Comparison of ENCODE assay signal across 8 cellular contexts in genomic region chr21:44911384-44912157, GRCh38. TPM values are rescaled to one million over a fixed set of nuclear protein-coding genes. Genes with fewer than 3 reads are reported as not detected.
DNase-seq lines count a peak whose midpoint lies in the region; ATAC-seq and TF ChIP-seq lines count a peak whose summit lies in the region.

No MANE protein-coding gene starts in this region.

- peak overlapping the region; percentile 57 for H3K27ac Mint-ChIP-seq in activated B cell treated with CpG ODN at 0.5 μM for 24 hours
- H3K27ac Mint-ChIP-seq in dendritic cell treated with granulocyte-macrophage colony-stimulating factor and Interleukin-4, amounts not matched to agents 40 ng/mL and 50 ng/mL, for 4 days = peak overlapping the region; percentile 79

- no peaks in the 10 kb centered on the region for H3K9me3 Mint-ChIP-seq in activated B cell treated with CpG ODN at 0.5 μM for 24 hours
- no peaks in the 10 kb centered on the region for H3K9me3 Mint-ChIP-seq in dendritic cell treated with granulocyte-macrophage colony-stimulating factor and Interleukin-4, amounts not matched to agents 40 ng/mL and 50 ng/mL, for 4 days

- H3K36me3 Mint-ChIP-seq in activated B cell treated with CpG ODN at 0.5 μM for 24 hours (ENCODE audit: low read depth) = peaks cover 19% of the 10 kb centered on the region
- peaks cover 93% of the 10 kb centered on the region for H3K36me3 Mint-ChIP-seq in dendritic cell treated with granulocyte-macrophage colony-stimulating factor and Interleukin-4, amounts not matched to agents 40 ng/mL and 50 ng/mL, for 4 days (ENCODE audit: low read depth)

- no peak overlapping the region for H3K4me3 ChIP-seq in MM.1S (ENCODE audit: low read length)

- no peak overlapping the region for H3K27ac ChIP-seq in MM.1S (ENCODE audit: low read length)

- CTCF ChIA-PET in activated B cell treated with CpG ODN at 0.5 μM for 24 hours (lab: Charles Lee) = interaction anchor here (0.7 to 1.7 kb wide), 5 partner anchors 17 to 118 kb away, joined by 3 to 9 read pairs (median 3); no protein-coding TSS in a partner anchor

- H3K4me1 ChIP-seq in MM.1S (ENCODE audit: low read length) = no peaks in the 10 kb centered on the region

- no peaks in the 10 kb centered on the region for H3K36me3 ChIP-seq in MM.1S (replicated peaks; ENCODE audit: insufficient read depth, low read length)

- H3K9me3 ChIP-seq in MM.1S (replicated peaks; ENCODE audit: insufficient read depth, low read length) = no peaks in the 10 kb centered on the region

- no peaks in the 10 kb centered on the region for H3F3A ChIP-seq in MM.1S (ENCODE audit: insufficient read depth, low read length)

- no peaks in the 10 kb centered on the region for H3K79me2 ChIP-seq in MM.1S (ENCODE audit: low read length)

- no peak overlapping the region for H2AFZ ChIP-seq in MM.1S (ENCODE audit: low read length)

- peaks cover 94% of the 10 kb centered on the region for H3K27me3 ChIP-seq in MM.1S (replicated peaks; ENCODE audit: insufficient read depth, low read length)

- H3K4me2 ChIP-seq in MM.1S (ENCODE audit: low read depth, low read length) = no peak overlapping the region

- POLR2A ChIA-PET in activated B cell treated with CpG ODN at 0.5 μM for 24 hours (lab: Charles Lee) = interaction anchor here (0.6 to 5.2 kb wide), 5 partner anchors 9 to 36 kb away, joined by 3 to 63 read pairs (median 5); partner anchors contain the start of genes ITGB2 and SLX9

- H3K9me2 ChIP-seq in MM.1S (replicated peaks; ENCODE audit: insufficient read depth, low read length) = no peaks in the 10 kb centered on the region

- intact Hi-C loops in activated B cell treated with CpG ODN at 0.5 μM for 24 hours (cut with micrococcal nuclease) = loop anchor here (1.0 to 2.0 kb wide), 2 partner anchors 9 to 15 kb away; partner anchors contain the start of gene ITGB2
- intact Hi-C loops in dendritic cell treated with granulocyte-macrophage colony-stimulating factor and Interleukin-4, amounts not matched to agents 40 ng/mL and 50 ng/mL, for 4 days (cut with micrococcal nuclease) = loop anchor here (5.0 kb wide), 1 partner anchor 109 kb away; the partner anchor contains the start of gene UBE2G2

- no peaks in the 10 kb centered on the region; the same call in 1 of the 2 replicates for H4K20me1 ChIP-seq in MM.1S (ENCODE audit: insufficient read depth, low read length)

- H3K4me1 Mint-ChIP-seq in activated B cell treated with CpG ODN at 0.5 μM for 24 hours = peaks cover 88% of the 10 kb centered on the region
- H3K4me1 Mint-ChIP-seq in dendritic cell treated with granulocyte-macrophage colony-stimulating factor and Interleukin-4, amounts not matched to agents 40 ng/mL and 50 ng/mL, for 4 days (ENCODE audit: low read depth) = peaks cover 95% of the 10 kb centered on the region

- peak; percentile 36 for ATAC-seq in activated B cell treated with CpG ODN at 0.5 μM for 24 hours (ENCODE audit: low read depth)
- no peak for ATAC-seq in HG02798 (IDR thresholded peaks at IDR 0.05; ENCODE audit: poor library complexity, unreplicated experiment)

- DNase-seq in DMS79 treated with DMSO at 0.1 percent for 48 hours (lab: John Stamatoyannopoulos, UW) (peak; percentile 93), MM.1S (no peak), activated B cell treated with CpG ODN at 0.5 μM for 24 hours (no peak), myocyte (ENCODE audit: low read depth) (peak; percentile 54), T1000 (lab: John Stamatoyannopoulos, UW) (no peak), RKO (ENCODE audit: low spot score) (no peak)

- no peaks in the 10 kb centered on the region for H3K27me3 Mint-ChIP-seq in activated B cell treated with CpG ODN at 0.5 μM for 24 hours
- no peaks in the 10 kb centered on the region for H3K27me3 Mint-ChIP-seq in dendritic cell treated with granulocyte-macrophage colony-stimulating factor and Interleukin-4, amounts not matched to agents 40 ng/mL and 50 ng/mL, for 4 days

- H3K9ac ChIP-seq in MM.1S (ENCODE audit: low read length) = no peak overlapping the region

- TF ChIP-seq CTCF in MM.1S (IDR thresholded peaks at IDR 0.05; ENCODE audit: low read length) (peak; percentile 57), activated B cell treated with CpG ODN at 0.5 μM for 24 hours (IDR thresholded peaks at IDR 0.05) (no peak)

- peak overlapping the region; percentile 58 for H3K4me3 Mint-ChIP-seq in activated B cell treated with CpG ODN at 0.5 μM for 24 hours
- H3K4me3 Mint-ChIP-seq in dendritic cell treated with granulocyte-macrophage colony-stimulating factor and Interleukin-4, amounts not matched to agents 40 ng/mL and 50 ng/mL, for 4 days = peak overlapping the region; percentile 65

RNA-seq across cellular contexts. Expression of gene ITGB2, which starts 9.1 kb away (rescaled TPM):
- total RNA-seq in activated B cell treated with CpG ODN at 0.5 μM for 24 hours (124 and 131 TPM in 2 replicates), myocyte (2.2 and 3.2 TPM in 2 replicates)
- polyA plus RNA-seq in myocyte (2012) = 19.1 TPM

RNA-seq across cellular contexts. Expression of gene SLX9, which starts 28.3 kb away (rescaled TPM):
- total RNA-seq in activated B cell treated with CpG ODN at 0.5 μM for 24 hours (26.0 and 34.7 TPM in 2 replicates), myocyte (13.6 and 14.9 TPM in 2 replicates)
- polyA plus RNA-seq in myocyte (2012) = 24.5 TPM

RNA-seq across cellular contexts. Expression of gene PTTG1IP, which starts 38.1 kb away (rescaled TPM):
- 35.3 and 36.6 TPM in 2 replicates for total RNA-seq in activated B cell treated with CpG ODN at 0.5 μM for 24 hours
- 207 and 246 TPM in 2 replicates for total RNA-seq in myocyte
- polyA plus RNA-seq in myocyte (2012) = 370 TPM

Comparison
In these comparisons a context has a peak if more than half of its experiments do, and no peak if none do; other contexts are left out.
1. DNase-seq: peak in DMS79 treated with DMSO at 0.1 percent for 48 hours (single experiment) and myocyte (single experiment); none in MM.1S (single experiment), activated B cell treated with CpG ODN at 0.5 μM for 24 hours (single experiment), T1000 (single experiment) and RKO (single experiment).
2. RNA of gene ITGB2, which starts 9.1 kb away (total RNA-seq): 124 to 131 TPM in activated B cell treated with CpG ODN at 0.5 μM for 24 hours; 2.2 to 3.2 TPM in myocyte; every median in the first group is over 10 times any median in the second.